Comparison of ENCODE assay signal across 8 cellular contexts in the genomic region with DNA sequence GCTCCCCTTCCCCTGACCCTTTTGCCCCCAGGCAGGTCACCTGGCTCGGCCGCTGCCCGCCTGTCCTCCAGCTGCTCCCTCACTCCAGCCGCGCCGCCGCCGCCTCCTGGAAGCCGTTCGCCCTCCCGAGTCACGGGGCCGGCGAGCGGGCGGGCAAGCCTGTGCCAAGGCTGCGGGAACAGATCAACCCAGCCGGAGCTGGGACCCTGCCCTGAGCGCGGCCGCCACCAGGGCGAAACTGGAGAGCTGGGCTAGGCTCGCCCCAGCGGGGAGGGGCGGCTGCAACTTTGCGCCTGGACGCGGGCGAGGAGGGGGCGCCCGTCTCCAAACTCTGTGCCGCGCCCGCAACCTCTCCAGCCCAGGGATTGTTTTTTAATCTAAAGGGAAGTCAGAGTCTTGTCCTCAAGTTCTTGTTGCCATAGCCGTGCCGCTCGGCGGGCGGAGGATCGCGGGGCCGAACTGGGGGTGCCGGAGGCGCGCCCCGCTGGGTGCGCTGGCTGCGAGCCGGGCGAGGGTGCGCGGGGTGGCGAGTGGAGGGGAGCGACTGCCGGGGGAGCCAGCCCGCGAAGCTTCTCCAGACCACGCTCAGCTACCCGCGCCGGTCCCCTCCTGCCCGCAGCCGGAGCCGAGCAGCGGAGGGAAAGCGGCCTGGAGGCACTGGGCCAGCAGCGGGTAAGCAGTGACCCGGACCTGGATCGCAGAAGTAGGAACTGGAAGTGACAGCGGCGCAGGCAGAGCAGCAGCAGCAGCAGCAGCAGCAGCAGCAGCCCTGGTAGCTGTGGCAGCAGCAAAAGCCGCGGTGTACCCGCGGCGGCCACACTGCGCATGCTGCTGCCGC. TPM values are rescaled to one million over a fixed set of nuclear protein-coding genes. Genes with fewer than 3 reads are reported as not detected.
DNase-seq lines count a peak whose midpoint lies in the region; ATAC-seq and TF ChIP-seq lines count a peak whose summit lies in the region.

No MANE protein-coding gene starts in this region.

- DNase-seq in DMS114 treated with DMSO at 0.1 percent for 48 hours (lab: John Stamatoyannopoulos, UW; ENCODE audit: unreplicated experiment) (peak; percentile 7), Peyer's patch (peak; percentile 53 to 73 (median 56)), head of caudate nucleus (peak; percentile 4 to 73 (median 56)), omental fat pad (ENCODE audit: low spot score) (no peak), inferior parietal cortex (ENCODE audit: extremely low spot score) (no peak)
- peak; percentile 56 for DNase-seq in activated naive CD4-positive, alpha-beta T cell treated with anti-CD3 and anti-CD28 coated beads, Interleukin-2, amount 50 U/mL, for 16 hours

- H3K27me3 ChIP-seq in Peyer's patch: no peaks in the 10 kb centered on the region

- no peaks in the 10 kb centered on the region for H3K36me3 ChIP-seq in Peyer's patch

- H3K4me1 ChIP-seq in Peyer's patch: no peaks in the 10 kb centered on the region

- ATAC-seq in GM19468 (IDR thresholded peaks at IDR 0.05; ENCODE audit: extremely low read depth, unreplicated experiment) (peak; percentile 63), HG03521 (IDR thresholded peaks at IDR 0.05; ENCODE audit: unreplicated experiment) (peak; percentile 75), omental fat pad (ENCODE audit: low FRiP score) (peak; percentile 71)

- no peak for TF ChIP-seq POLR2A in Peyer's patch (IDR thresholded peaks at IDR 0.05)

- peak overlapping the region; percentile 55 to 69 (median 66) for H3K4me3 ChIP-seq in Peyer's patch

- intact Hi-C loops in head of caudate nucleus (cut with DNase I): no loop called here

- peak in 4 of 6 experiments; percentile 10 to 22 (median 18) for TF ChIP-seq CTCF in Peyer's patch (IDR thresholded peaks at IDR 0.05)
- TF ChIP-seq CTCF in omental fat pad (IDR thresholded peaks at IDR 0.05): no peak

- H3K9me3 ChIP-seq in Peyer's patch: no peaks in the 10 kb centered on the region

- peak overlapping the region; percentile 65 to 86 (median 81) for H3K27ac ChIP-seq in Peyer's patch

RNA-seq across cellular contexts. Expression of gene ARHGEF6, which starts 13.4 kb away (rescaled TPM):
- 10 to 100 TPM in 1 of 4 donors, 1 to 10 TPM in 3; 3.8 to 29.7 (median 6.6) TPM for total RNA-seq in Peyer's patch
- 100 to 1,000 TPM in 1 of 4 donors, 10 to 100 TPM in 3; 38.8 to 150 (median 57.5) TPM for total RNA-seq in omental fat pad

Comparison
In these comparisons a context has a peak if more than half of its experiments do, and no peak if none do; other contexts are left out.
1. DNase-seq: peak in DMS114 treated with DMSO at 0.1 percent for 48 hours (single experiment), Peyer's patch (3 of 3), activated naive CD4-positive, alpha-beta T cell treated with anti-CD3 and anti-CD28 coated beads, Interleukin-2, amount 50 U/mL, for 16 hours (single experiment) and head of caudate nucleus (42 of 42); none in omental fat pad (single experiment) and inferior parietal cortex (single experiment).
2. CTCF ChIP-seq: peak in Peyer's patch (4 of 6); none in omental fat pad (0 of 3).
3. Peak in every context shown above with its lines, with median percentiles within 50 percentile points of each other: ATAC-seq.